Comparison of ENCODE assay signal across 16 cellular contexts in genomic region chr12:3085341-3086125, GRCh38. TPM values are rescaled to one million over a fixed set of nuclear protein-coding genes. Genes with fewer than 3 reads are reported as not detected.
A peak's percentile ranks its signal among the peaks of the same experiment; 100 is the strongest.
DNase-seq lines count a peak whose midpoint lies in the region; ATAC-seq and TF ChIP-seq lines count a peak whose summit lies in the region.
"Had no signal": no experiment of that assay in that cellular context is flagged by ENCODE, and none has a peak within 500 bp of the region (broad histone marks: within the 10 kb centered on the region; RNA-seq: fewer than 3 reads in every experiment).

No MANE protein-coding gene starts in this region.

- ATAC-seq in left lobe of liver (peak; percentile 77), GM21526 (IDR thresholded peaks at IDR 0.05; ENCODE audit: low FRiP score, unreplicated experiment) (no peak)
- ATAC-seq: activated CD8-positive, alpha-beta T cell treated with anti-CD3 and anti-CD28 coated beads, Interleukin-2, amount 10 ng/mL, durations not matched to agents 7 days and 5 days; stimulated activated naive CD8-positive, alpha-beta T cell treated with anti-CD3 and anti-CD28 coated beads, Interleukin-15, amount 100 ng/mL, for 72 hours had no signal

- no peak overlapping the region for H3K27ac ChIP-seq in HEK293 (ENCODE audit: extremely low read depth, low read depth, low read length)
- no peak overlapping the region for H3K27ac ChIP-seq in duodenal mucosa (ENCODE audit: low read depth, low read length)
- no peak overlapping the region for H3K27ac ChIP-seq in OCI-LY7 (ENCODE audit: low read depth, low read length, poor library complexity, severe bottlenecking)
- H3K27ac ChIP-seq: GM23248, psoas muscle had no signal

- no peaks in the 10 kb centered on the region for H3K9me3 ChIP-seq in HEK293 (ENCODE audit: control insufficient read depth, insufficient read depth, low read depth, low read length)
- H3K9me3 ChIP-seq in duodenal mucosa (ENCODE audit: control insufficient read depth in 1 of 2, low read length in 2 of 2) = no peaks in the 10 kb centered on the region
- H3K9me3 ChIP-seq in OCI-LY7 (ENCODE audit: low read length) = no peaks in the 10 kb centered on the region
- H3K9me3 ChIP-seq: psoas muscle had no signal

- TF ChIP-seq CTCF in HEK293 (tag by site-specific recombination; IDR thresholded peaks at IDR 0.05) (no peak), OCI-LY7 (conservative IDR thresholded peaks at IDR 0.05; ENCODE audit: low read length) (no peak)

- H3K79me2 ChIP-seq in OCI-LY7 (ENCODE audit: insufficient read depth, low read depth, low read length) = no peaks in the 10 kb centered on the region

- H3K27me3 ChIP-seq in duodenal mucosa (ENCODE audit: control insufficient read depth in 1 of 2, insufficient read depth in 2 of 2, low read length in 2 of 2) = no peaks in the 10 kb centered on the region

- no peaks in the 10 kb centered on the region for H4K20me1 ChIP-seq in OCI-LY7 (ENCODE audit: insufficient read depth, low read length)

- H3K9me2 ChIP-seq in OCI-LY7 (ENCODE audit: insufficient read depth, low read length) = no peaks in the 10 kb centered on the region

- no peak overlapping the region for H3K4me2 ChIP-seq in OCI-LY7 (ENCODE audit: low read length)

- H2AFZ ChIP-seq in OCI-LY7 (ENCODE audit: low read length) = no peak overlapping the region
- H2AFZ ChIP-seq: GM23248 had no signal

- DNase-seq in left lobe of liver (ENCODE audit: low spot score) (peak; percentile 90), renal cortical epithelial cell (ENCODE audit: low read depth) (peak; percentile 80), OCI-LY7 (ENCODE audit: low spot score) (no peak), SW 1271 (lab: John Stamatoyannopoulos, UW) (no peak), foreskin melanocyte (no peak)
- DNase-seq: activated CD8-positive, alpha-beta T cell treated with anti-CD3 and anti-CD28 coated beads, Interleukin-2, amount 10 ng/mL, durations not matched to agents 7 days and 5 days; cerebellar nuclear complex; EL; GM23248; NCI-H1436; psoas muscle; SHP77; stimulated activated naive CD8-positive, alpha-beta T cell treated with anti-CD3 and anti-CD28 coated beads, Interleukin-15, amount 100 ng/mL, for 72 hours had no signal

- intact Hi-C loops in OCI-LY7 (cut with micrococcal nuclease; ENCODE audit: unreplicated experiment) = no loop called here

- no peak overlapping the region for H3K4me3 ChIP-seq in HEK293 (ENCODE audit: low read depth, low read length)
- peak overlapping the region; percentile 67 to 72 for H3K4me3 ChIP-seq in duodenal mucosa (ENCODE audit: low read depth in 1 of 2, low read length in 2 of 2)
- no peak overlapping the region for H3K4me3 ChIP-seq in OCI-LY7 (ENCODE audit: low read depth, low read length, poor library complexity, severe bottlenecking)
- H3K4me3 ChIP-seq: GM23248, psoas muscle had no signal

- BruUV-seq in OCI-LY7 (replicated peaks; lab: Mats Ljungman, UMichigan) = no TSS peak

- CTCF ChIA-PET in HEK293 (lab: Yijun Ruan, JAX) (interaction anchor here (0.7 kb wide), 1 partner anchor 9 kb away, joined by 6 read pairs; no protein-coding TSS in a partner anchor), OCI-LY7 (lab: Charles Lee; ENCODE audit: unreplicated experiment) (no interaction called here)

- peak overlapping the region in 1 of 2 donors; percentile 27 for H3K9ac ChIP-seq in duodenal mucosa (ENCODE audit: low read depth in 1 of 2, low read length in 2 of 2)
- H3K9ac ChIP-seq: GM23248 had no signal

- peaks cover 0 to 13% of the 10 kb centered on the region in 2 experiments; a peak in 1 of 3 replicates for H3K36me3 ChIP-seq in HEK293 (ENCODE audit: control insufficient read depth in 2 of 2, insufficient read depth in 1 of 2, low read length in 2 of 2)
- no peaks in the 10 kb centered on the region for H3K36me3 ChIP-seq in duodenal mucosa (ENCODE audit: control insufficient read depth in 1 of 2, insufficient read depth in 2 of 2, low read length in 2 of 2)
- no peaks in the 10 kb centered on the region for H3K36me3 ChIP-seq in OCI-LY7 (ENCODE audit: insufficient read depth, low read length)

- POLR2A ChIA-PET in HEK293 (lab: Yijun Ruan, JAX) = no interaction called here
- POLR2A ChIA-PET in OCI-LY7 (lab: Charles Lee) = no interaction called here

- no peaks in the 10 kb centered on the region for H3K4me1 ChIP-seq in HEK293 (ENCODE audit: control insufficient read depth, insufficient read depth, low read length)
- peaks cover 22 to 30% of the 10 kb centered on the region in 2 donors for H3K4me1 ChIP-seq in duodenal mucosa (ENCODE audit: control insufficient read depth in 1 of 2, insufficient read depth in 2 of 2, low read length in 2 of 2)
- H3K4me1 ChIP-seq in OCI-LY7 (ENCODE audit: insufficient read depth, low read length, poor library complexity, severe bottlenecking) = no peaks in the 10 kb centered on the region

TF ChIP-seq in HEK293, 187 proteins besides CTCF, POLR2A, EP300 and RAD21:
- peak; percentile 48; the same call in 1 of the 2 replicates for TF ChIP-seq EGR2 (tag by site-specific recombination; IDR thresholded peaks at IDR 0.05; ENCODE audit: low read depth)
- no peak for TF ChIP-seq ZNF280D (tag by site-specific recombination; IDR thresholded peaks at IDR 0.05)

RNA-seq across cellular contexts. Expression of gene TSPAN9, which starts 8.4 kb away (rescaled TPM):
- total RNA-seq in left lobe of liver = 43.7 TPM
- 24.7 and 91.3 TPM in 2 replicates for total RNA-seq in renal cortical epithelial cell
- total RNA-seq in OCI-LY7 (2014; rRNA removed; shearing (Covaris generic)) = 0.50 TPM in 1 of 2 replicates, not detected in the other
- total RNA-seq in OCI-LY7 (2022) = 0.74 and 1.3 TPM in 2 replicates
- total RNA-seq: activated CD8-positive, alpha-beta T cell treated with anti-CD3 and anti-CD28 coated beads, Interleukin-2, amount 10 ng/mL, durations not matched to agents 7 days and 5 days had no signal

Comparison
In these comparisons a context has a peak if more than half of its experiments do, and no peak if none do; other contexts are left out.
1. H3K4me3 ChIP-seq: peak in duodenal mucosa (2 of 2); none in HEK293 (single experiment) and OCI-LY7 (single experiment).
2. DNase-seq: peak in left lobe of liver (single experiment) and renal cortical epithelial cell (single experiment); none in OCI-LY7 (single experiment), SW 1271 (0 of 2) and foreskin melanocyte (single experiment).
3. RNA of gene TSPAN9, which starts 8.4 kb away (total RNA-seq): 24.7 to 91.3 TPM in renal cortical epithelial cell and 43.7 TPM in left lobe of liver (single experiment); 0.50 to 1.3 TPM in OCI-LY7; every median in the first group is over 10 times any median in the second.